1 cellular context compared by ENCODE assay signal in the genomic region with DNA sequence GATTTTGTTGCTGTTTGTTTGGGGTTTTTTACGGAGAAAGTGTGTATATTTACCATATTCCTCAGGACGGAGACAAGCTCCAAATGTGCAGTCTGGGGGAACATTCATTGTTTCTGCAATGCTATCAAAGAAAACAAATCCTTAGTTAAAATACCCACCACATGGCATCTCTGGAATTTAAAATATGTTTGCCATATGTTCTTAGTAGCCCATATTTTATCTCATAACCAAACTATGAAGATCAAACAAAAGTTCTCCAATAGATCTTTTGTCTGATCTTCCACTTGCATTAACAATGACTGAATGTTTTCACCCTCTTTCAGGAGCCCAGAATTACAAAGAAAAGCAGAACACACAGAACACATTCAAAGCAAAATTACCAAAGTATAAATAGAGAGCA.
TF ChIP-seq lines count a peak whose summit lies in the region.

No MANE protein-coding gene starts in this region.

TF ChIP-seq in HepG2, 621 proteins besides CTCF, POLR2A, EP300 and RAD21:
- TF ChIP-seq, protein P1, sequence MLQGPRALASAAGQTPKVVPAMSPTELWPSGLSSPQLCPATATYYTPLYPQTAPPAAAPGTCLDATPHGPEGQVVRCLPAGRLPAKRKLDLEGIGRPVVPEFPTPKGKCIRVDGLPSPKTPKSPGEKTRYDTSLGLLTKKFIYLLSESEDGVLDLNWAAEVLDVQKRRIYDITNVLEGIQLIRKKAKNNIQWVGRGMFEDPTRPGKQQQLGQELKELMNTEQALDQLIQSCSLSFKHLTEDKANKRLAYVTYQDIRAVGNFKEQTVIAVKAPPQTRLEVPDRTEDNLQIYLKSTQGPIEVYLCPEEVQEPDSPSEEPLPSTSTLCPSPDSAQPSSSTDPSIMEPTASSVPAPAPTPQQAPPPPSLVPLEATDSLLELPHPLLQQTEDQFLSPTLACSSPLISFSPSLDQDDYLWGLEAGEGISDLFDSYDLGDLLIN (CRISPR knock-in tag; IDR thresholded peaks at IDR 0.05; ENCODE audit: borderline replicate concordance) = no peak
- TF ChIP-seq MED8 (CRISPR knock-in tag; IDR thresholded peaks at IDR 0.05; ENCODE audit: insufficient replicate concordance) (no peak), ISL2 (CRISPR knock-in tag; IDR thresholded peaks at IDR 0.05) (no peak), SOX13 (IDR thresholded peaks at IDR 0.05) (no peak), SOX13 (CRISPR knock-in tag; conservative IDR thresholded peaks at IDR 0.05 in 1 of 2, IDR thresholded peaks at IDR 0.05 in 1 of 2) (peak in 1 of 2 experiments; percentile 71; a peak in 2 of 4 replicates), NCOA5 (CRISPR knock-in tag; IDR thresholded peaks at IDR 0.05) (no peak), SOX5 (CRISPR knock-in tag; IDR thresholded peaks at IDR 0.05; ENCODE audit: borderline replicate concordance) (peak; percentile 25; the same call in 1 of the 2 replicates)
- TF ChIP-seq, protein P2, sequence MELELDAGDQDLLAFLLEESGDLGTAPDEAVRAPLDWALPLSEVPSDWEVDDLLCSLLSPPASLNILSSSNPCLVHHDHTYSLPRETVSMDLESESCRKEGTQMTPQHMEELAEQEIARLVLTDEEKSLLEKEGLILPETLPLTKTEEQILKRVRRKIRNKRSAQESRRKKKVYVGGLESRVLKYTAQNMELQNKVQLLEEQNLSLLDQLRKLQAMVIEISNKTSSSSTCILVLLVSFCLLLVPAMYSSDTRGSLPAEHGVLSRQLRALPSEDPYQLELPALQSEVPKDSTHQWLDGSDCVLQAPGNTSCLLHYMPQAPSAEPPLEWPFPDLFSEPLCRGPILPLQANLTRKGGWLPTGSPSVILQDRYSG (CRISPR knock-in tag; IDR thresholded peaks at IDR 0.05) = no peak
